17 cellular contexts compared by ENCODE assay signal in the genomic region with DNA sequence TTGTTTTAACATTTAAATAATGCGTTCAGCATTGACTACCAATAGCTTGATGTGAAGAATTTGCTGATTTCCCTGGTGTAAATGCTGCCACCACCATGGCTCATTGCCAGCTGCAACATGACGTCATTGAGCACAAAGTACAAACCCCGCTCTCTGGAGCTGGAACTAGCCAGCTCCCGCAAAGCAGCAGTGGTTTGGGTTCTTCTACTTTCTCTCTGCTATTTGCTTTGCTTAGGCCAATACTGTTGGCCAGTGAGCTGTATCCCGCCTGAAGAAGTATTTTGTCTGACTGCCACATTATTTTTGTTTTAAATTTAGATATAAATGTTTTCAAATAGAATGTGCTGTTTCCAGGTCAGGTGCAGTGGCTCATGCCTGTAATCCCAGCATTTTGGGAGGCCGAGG. TPM values are rescaled to one million over a fixed set of nuclear protein-coding genes. Genes with fewer than 3 reads are reported as not detected.
DNase-seq lines count a peak whose midpoint lies in the region; ATAC-seq, FAIRE-seq and TF ChIP-seq lines count a peak whose summit lies in the region.
"Had no signal": no experiment of that assay in that cellular context is flagged by ENCODE, and none has a peak within 500 bp of the region (broad histone marks: within the 10 kb centered on the region; RNA-seq: fewer than 3 reads in every experiment).

No MANE protein-coding gene starts in this region.

- WGBS in IMR-90 (ENCODE audit: extremely low coverage in 2 of 2, insufficient read length in 1 of 2), 2 experiments: 50% methylated on average over 2 of the region's 6 CpGs; no CpG with 5 or more reads in 1 of the 2 experiments
- 80% methylated on average over 6 of the region's 6 CpGs for WGBS in hepatocyte (ENCODE audit: low lambda C conversion rate, missing lambda C conversion rate)

- no peak for TF ChIP-seq POLR2A in IMR-90 (IDR thresholded peaks at IDR 0.05; ENCODE audit: low read depth, low read length)

- H3K9me3 ChIP-seq in IMR-90 (ENCODE audit: control insufficient read depth, insufficient read depth, low read length) (no peaks in the 10 kb centered on the region), hepatocyte (ENCODE audit: low read depth) (no peaks in the 10 kb centered on the region)
- H3K9me3 ChIP-seq: heart left ventricle, prostate gland had no signal

- intact Hi-C loops in IMR-90 (cut with micrococcal nuclease): loop anchor here (5.0 kb wide), 1 partner anchor 42 kb away; no protein-coding TSS in a partner anchor

- BruUV-seq in IMR-90 (replicated peaks; lab: Mats Ljungman, UMichigan): no TSS peak

- H3K56ac ChIP-seq in IMR-90 (ENCODE audit: extremely low read depth, insufficient read depth, low read length): no peak overlapping the region

- H2BK20ac ChIP-seq in IMR-90 (ENCODE audit: low read depth, low read length): no peak overlapping the region

- H3K27me3 ChIP-seq in IMR-90 (ENCODE audit: control insufficient read depth, insufficient read depth, low read length): 0 out of 2 replicates have a peak, but pooled peaks cover 2% of the 10 kb centered on the region
- H3K27me3 ChIP-seq in hepatocyte: no peaks in the 10 kb centered on the region
- H3K27me3 ChIP-seq: heart left ventricle had no signal

- no peaks in the 10 kb centered on the region for H3K9me1 ChIP-seq in IMR-90 (ENCODE audit: insufficient read depth, low read length)

- H2AFZ ChIP-seq in IMR-90 (replicated peaks; ENCODE audit: low read length, poor library complexity): no peak overlapping the region
- no peak overlapping the region for H2AFZ ChIP-seq in hepatocyte

- H3K79me2 ChIP-seq in hepatocyte: no peaks in the 10 kb centered on the region

- ATAC-seq in IMR-90 (ENCODE audit: low read depth) (no peak), GM19397 (IDR thresholded peaks at IDR 0.05; ENCODE audit: unreplicated experiment) (no peak), GM18870 (IDR thresholded peaks at IDR 0.05; ENCODE audit: unreplicated experiment) (no peak)
- ATAC-seq: heart left ventricle had no signal

- no peak overlapping the region for H3K9ac ChIP-seq in IMR-90 (ENCODE audit: low read depth, low read length)

- no peak overlapping the region for H2AK9ac ChIP-seq in IMR-90 (replicated peaks; ENCODE audit: low read depth, low read length, poor library complexity)

- H3K4me2 ChIP-seq in IMR-90 (ENCODE audit: low read depth, low read length) (no peak overlapping the region), hepatocyte (no peak overlapping the region)

- no peaks in the 10 kb centered on the region for H3K79me1 ChIP-seq in IMR-90 (ENCODE audit: low read depth in 1 of 2, low read length in 2 of 2)

- peak; percentile 6 for DNase-seq in COR-L47 (lab: John Stamatoyannopoulos, UW)
- DNase-seq in IMR-90: peak; percentile 19
- peak; percentile 17 for DNase-seq in SK-N-DZ (ENCODE audit: low spot score)
- DNase-seq in hepatocyte (ENCODE audit: low spot score): peak; percentile 66
- no peak for DNase-seq in frontal cortex (ENCODE audit: low spot score in 2 of 2)
- no peak for DNase-seq in NCI-H82 (lab: John Stamatoyannopoulos, UW)
- DNase-seq: activated CD4-positive, CD25-positive, alpha-beta regulatory T cell treated with anti-CD3 and anti-CD28 coated beads, Interleukin-2, amount 50 U/mL, for 72 hours; activated naive CD8-positive, alpha-beta T cell treated with anti-CD3 and anti-CD28 coated beads for 36 hours; central memory CD4-positive, alpha-beta T cell; heart left ventricle; naive B cell; NCI-H187 treated with DMSO at 0.1 percent for 48 hours; stimulated activated CD4-positive, alpha-beta T cell treated with anti-CD3 and anti-CD28 coated beads, Interleukin-15, amount 100 ng/mL, for 24 hours; T-helper 1 cell had no signal

- H3K4me1 ChIP-seq in IMR-90 (ENCODE audit: control insufficient read depth, insufficient read depth, low read length) (peaks cover 1% of the 10 kb centered on the region; the same call in 1 of the 2 replicates), hepatocyte (ENCODE audit: insufficient read depth) (no peaks in the 10 kb centered on the region)
- H3K4me1 ChIP-seq: heart left ventricle, prostate gland had no signal

- H3K4me3 ChIP-seq in IMR-90 (ENCODE audit: insufficient read depth, low read depth, low read length): no peak overlapping the region
- no peak overlapping the region for H3K4me3 ChIP-seq in hepatocyte
- H3K4me3 ChIP-seq: heart left ventricle, prostate gland had no signal

- no peak overlapping the region for H3K14ac ChIP-seq in IMR-90 (replicated peaks; ENCODE audit: low read depth, low read length)

- H3K18ac ChIP-seq in IMR-90 (ENCODE audit: low read depth, low read length): no peak overlapping the region

- no peak overlapping the region for H4K91ac ChIP-seq in IMR-90 (ENCODE audit: insufficient read depth, low read depth, low read length)

- H2BK5ac ChIP-seq in IMR-90 (ENCODE audit: low read depth, low read length, poor library complexity, severe bottlenecking): no peak overlapping the region

- in situ Hi-C loops in IMR-90 (cut with MboI; ENCODE audit: low sequenced_read_pairs): no loop called here

- POLR2A ChIA-PET in IMR-90 (lab: Charles Lee; ENCODE audit: unreplicated experiment): no interaction called here

- dilution Hi-C loops in IMR-90 (cut with HindIII; ENCODE audit: low sequenced_read_pairs, unreplicated experiment): no loop called here

- FAIRE-seq in frontal cortex (lab: Jason Lieb, UNC): no peak

- H2BK15ac ChIP-seq in IMR-90 (ENCODE audit: low read depth, low read length): no peak overlapping the region

- H3K36me3 ChIP-seq in IMR-90 (ENCODE audit: control insufficient read depth, insufficient read depth, low read length): no peaks in the 10 kb centered on the region
- H3K36me3 ChIP-seq in hepatocyte (replicated peaks; ENCODE audit: insufficient read depth, low read depth): no peaks in the 10 kb centered on the region
- H3K36me3 ChIP-seq: heart left ventricle, prostate gland had no signal

- no peak for TF ChIP-seq CTCF in IMR-90 (conservative IDR thresholded peaks at IDR 0.05; ENCODE audit: low read depth, low read length)
- TF ChIP-seq CTCF in hepatocyte (IDR thresholded peaks at IDR 0.05; ENCODE audit: poor library complexity): no peak

- H3K23ac ChIP-seq in IMR-90 (ENCODE audit: low read depth, low read length): no peak overlapping the region

- no peaks in the 10 kb centered on the region for H3K9me2 ChIP-seq in hepatocyte (replicated peaks; ENCODE audit: insufficient read depth)

- H4K20me1 ChIP-seq in IMR-90 (ENCODE audit: insufficient read depth, low read length) (no peaks in the 10 kb centered on the region), hepatocyte (ENCODE audit: insufficient read depth, poor library complexity, severe bottlenecking) (no peaks in the 10 kb centered on the region)

- H4K5ac ChIP-seq in IMR-90 (ENCODE audit: low read depth, low read length): no peak overlapping the region

- H3K4ac ChIP-seq in IMR-90 (ENCODE audit: low read depth, low read length): no peak overlapping the region

- no peak overlapping the region for H2BK120ac ChIP-seq in IMR-90 (ENCODE audit: low read depth, low read length)

- no peak for TF ChIP-seq RAD21 in IMR-90 (IDR thresholded peaks at IDR 0.05; ENCODE audit: low read length)

- CTCF ChIA-PET in IMR-90 (lab: Yijun Ruan, JAX): interaction anchor here (0.9 kb wide), 1 partner anchor 8 kb away, joined by 3 read pairs; no protein-coding TSS in a partner anchor

- H4K8ac ChIP-seq in IMR-90 (ENCODE audit: low read depth in 2 of 2, low read length in 2 of 2): no peak overlapping the region

- H3K27ac ChIP-seq in IMR-90 (ENCODE audit: insufficient read depth, low read length) (no peak overlapping the region), hepatocyte (no peak overlapping the region)
- H3K27ac ChIP-seq: heart left ventricle, prostate gland had no signal

- no peak overlapping the region for H2AK5ac ChIP-seq in IMR-90 (ENCODE audit: low read depth, low read length)

TF ChIP-seq in IMR-90, 13 proteins besides CTCF, POLR2A, EP300 and RAD21 (continues in another document):
- TF ChIP-seq CEBPB (IDR thresholded peaks at IDR 0.05; ENCODE audit: low read depth, low read length) (no peak), BHLHE40 (IDR thresholded peaks at IDR 0.05; ENCODE audit: low read depth, low read length) (no peak), MAFK (IDR thresholded peaks at IDR 0.05; ENCODE audit: low read depth, low read length) (no peak), NFE2L2 (IDR thresholded peaks at IDR 0.05; ENCODE audit: low read depth, low read length) (no peak), RFX5 (IDR thresholded peaks at IDR 0.05; ENCODE audit: low read depth, low read length) (no peak), CHD1 (IDR thresholded peaks at IDR 0.05; ENCODE audit: low read depth, low read length) (no peak), FOS (IDR thresholded peaks at IDR 0.05; ENCODE audit: low read depth, low read length) (no peak), USF2 (IDR thresholded peaks at IDR 0.05; ENCODE audit: low read depth, low read length) (no peak), RCOR1 (IDR thresholded peaks at IDR 0.05; ENCODE audit: insufficient replicate concordance, low read length) (no peak), MAZ (IDR thresholded peaks at IDR 0.05; ENCODE audit: borderline replicate concordance, low read depth, low read length) (no peak)
- TF ChIP-seq, protein P1, sequence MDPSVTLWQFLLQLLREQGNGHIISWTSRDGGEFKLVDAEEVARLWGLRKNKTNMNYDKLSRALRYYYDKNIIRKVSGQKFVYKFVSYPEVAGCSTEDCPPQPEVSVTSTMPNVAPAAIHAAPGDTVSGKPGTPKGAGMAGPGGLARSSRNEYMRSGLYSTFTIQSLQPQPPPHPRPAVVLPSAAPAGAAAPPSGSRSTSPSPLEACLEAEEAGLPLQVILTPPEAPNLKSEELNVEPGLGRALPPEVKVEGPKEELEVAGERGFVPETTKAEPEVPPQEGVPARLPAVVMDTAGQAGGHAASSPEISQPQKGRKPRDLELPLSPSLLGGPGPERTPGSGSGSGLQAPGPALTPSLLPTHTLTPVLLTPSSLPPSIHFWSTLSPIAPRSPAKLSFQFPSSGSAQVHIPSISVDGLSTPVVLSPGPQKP (IDR thresholded peaks at IDR 0.05; ENCODE audit: borderline replicate concordance, low read depth, low read length): no peak

RNA-seq across cellular contexts. Expression of gene KIF13A, which starts 47.4 kb away (rescaled TPM):
- total RNA-seq in IMR-90 (2012; rRNA removed): 51.8 and 53.0 TPM in 2 replicates
- 22.5 and 23.3 TPM in 2 replicates for polyA plus RNA-seq in IMR-90 (2012; rRNA removed)
- polyA plus RNA-seq in IMR-90 (2012; cell fraction: cytosol; rRNA removed): 8.8 and 10.9 TPM in 2 replicates
- 8.3 and 25.8 TPM in 2 replicates for polyA plus RNA-seq in IMR-90 (2012; cell fraction: nucleus; rRNA removed; ENCODE audit: low replicate concordance)
- 8.9 and 9.4 TPM in 2 replicates for polyA plus RNA-seq in SK-N-DZ (2014; cell fraction: cytosol; rRNA removed)
- polyA plus RNA-seq in SK-N-DZ (2014; cell fraction: nucleus; rRNA removed): 5.7 and 7.8 TPM in 2 replicates
- 27.9 TPM in 2 replicates for total RNA-seq in hepatocyte
- polyA plus RNA-seq in hepatocyte: 13.0 and 16.2 TPM in 2 replicates
- total RNA-seq in frontal cortex: 16.3 TPM
- total RNA-seq: activated naive CD8-positive, alpha-beta T cell treated with anti-CD3 and anti-CD28 coated beads for 36 hours had no signal

Comparison
In these comparisons a context has a peak if more than half of its experiments do, and no peak if none do; other contexts are left out.
1. DNase-seq: peak in COR-L47 (single experiment), IMR-90 (single experiment), SK-N-DZ (single experiment) and hepatocyte (single experiment); none in frontal cortex (0 of 2) and NCI-H82 (single experiment).